ENCODE assay signal across 15 cellular contexts in the genomic region with DNA sequence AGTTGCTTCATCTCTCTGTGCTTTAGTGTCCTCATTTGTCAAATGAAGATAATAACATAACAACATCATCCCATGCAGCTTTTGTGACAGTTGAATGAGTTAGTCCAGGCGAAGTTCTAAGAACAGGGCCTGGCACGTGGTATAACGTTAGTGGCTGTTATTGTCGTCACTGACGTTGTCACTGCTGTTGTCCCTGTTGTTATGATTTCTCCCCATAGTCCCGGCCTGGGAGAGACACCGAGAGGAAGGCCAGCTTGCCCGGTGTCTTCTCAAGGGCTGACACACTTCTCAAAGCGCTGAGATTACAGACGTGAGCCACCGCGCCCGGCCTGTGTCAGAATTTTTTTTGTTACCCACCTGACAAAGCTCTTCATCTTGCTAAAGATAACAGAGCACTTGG. TPM values are rescaled to one million over a fixed set of nuclear protein-coding genes. Genes with fewer than 3 reads are reported as not detected.
DNase-seq lines count a peak whose midpoint lies in the region; ATAC-seq and TF ChIP-seq lines count a peak whose summit lies in the region.
"Had no signal": no experiment of that assay in that cellular context is flagged by ENCODE, and none has a peak within 500 bp of the region (broad histone marks: within the 10 kb centered on the region; RNA-seq: fewer than 3 reads in every experiment).

No MANE protein-coding gene starts in this region.

- no peaks in the 10 kb centered on the region for H3K27me3 ChIP-seq in right atrium auricular region
- H3K27me3 ChIP-seq in left ventricle myocardium inferior (ENCODE audit: low read depth): no peaks in the 10 kb centered on the region
- no peaks in the 10 kb centered on the region for H3K27me3 ChIP-seq in osteoblast (ENCODE audit: insufficient read depth, low read length)
- no peaks in the 10 kb centered on the region for H3K27me3 ChIP-seq in upper lobe of left lung
- H3K27me3 ChIP-seq: BLaER1 had no signal

- no peaks in the 10 kb centered on the region for H3K36me3 Mint-ChIP-seq in activated T-helper 1 cell treated with anti-CD3 and anti-CD28 coated beads, Interleukin-12 subunit alpha, Interleukin-12 subunit beta, Interleukin-2, Interleukin-4 antibody, amounts not matched to agents 30 ng/mL and 10 ng/mL and 1 ng/mL, durations not matched to agents 14 hours and 24 hours and 36 hours (ENCODE audit: low read depth)

- ATAC-seq in Right ventricle myocardium superior (ENCODE audit: poor library complexity) (peak; percentile 52), upper lobe of left lung (ENCODE audit: low FRiP score in 2 of 2) (no peak), GM18870 (IDR thresholded peaks at IDR 0.05; ENCODE audit: unreplicated experiment) (no peak)
- ATAC-seq: HCT116 had no signal

- peaks cover 39% of the 10 kb centered on the region for H4K20me1 ChIP-seq in osteoblast (ENCODE audit: insufficient read depth, low read length)

- WGBS in upper lobe of left lung, 2 donors: 84 to 87% methylated on average over 13 of the region's 13 CpGs

- TF ChIP-seq CTCF in right atrium auricular region (IDR thresholded peaks at IDR 0.05): no peak
- no peak for TF ChIP-seq CTCF in left ventricle myocardium inferior (IDR thresholded peaks at IDR 0.05; ENCODE audit: borderline replicate concordance)
- no peak for TF ChIP-seq CTCF in osteoblast (IDR thresholded peaks at IDR 0.05; ENCODE audit: extremely low read depth, low read depth, low read length)
- TF ChIP-seq CTCF in upper lobe of left lung (IDR thresholded peaks at IDR 0.05): no peak

- H2AFZ ChIP-seq in osteoblast (ENCODE audit: low read length): no peak overlapping the region
- H2AFZ ChIP-seq: GM23248 had no signal

- no peak for TF ChIP-seq EP300 in upper lobe of left lung (IDR thresholded peaks at IDR 0.05)

- H3K27me3 Mint-ChIP-seq in activated T-helper 1 cell treated with anti-CD3 and anti-CD28 coated beads, Interleukin-12 subunit alpha, Interleukin-12 subunit beta, Interleukin-2, Interleukin-4 antibody, amounts not matched to agents 30 ng/mL and 10 ng/mL and 1 ng/mL, durations not matched to agents 14 hours and 24 hours and 36 hours (ENCODE audit: insufficient read depth): peaks cover 4% of the 10 kb centered on the region
- H3K27me3 Mint-ChIP-seq: CD4-positive, CD25-positive, alpha-beta regulatory T cell had no signal

- H3K79me2 ChIP-seq in osteoblast (ENCODE audit: insufficient read depth, low read length): no peaks in the 10 kb centered on the region

- H3K27ac Mint-ChIP-seq in activated T-helper 1 cell treated with anti-CD3 and anti-CD28 coated beads, Interleukin-12 subunit alpha, Interleukin-12 subunit beta, Interleukin-2, Interleukin-4 antibody, amounts not matched to agents 30 ng/mL and 10 ng/mL and 1 ng/mL, durations not matched to agents 14 hours and 24 hours and 36 hours: peak overlapping the region; percentile 4
- H3K27ac Mint-ChIP-seq: CD4-positive, CD25-positive, alpha-beta regulatory T cell had no signal

- TF ChIP-seq POLR2A in upper lobe of left lung (IDR thresholded peaks at IDR 0.05): no peak

- H3K4me1 ChIP-seq in right atrium auricular region: peaks cover 0 to 11% of the 10 kb centered on the region in 2 donors
- peaks cover 49% of the 10 kb centered on the region for H3K4me1 ChIP-seq in left ventricle myocardium inferior
- H3K4me1 ChIP-seq in osteoblast (ENCODE audit: insufficient read depth, low read length): no peaks in the 10 kb centered on the region
- peaks cover 5 to 16% (median 11%) of the 10 kb centered on the region in 4 donors for H3K4me1 ChIP-seq in upper lobe of left lung

- no peaks in the 10 kb centered on the region for H3K36me3 ChIP-seq in right atrium auricular region
- no peaks in the 10 kb centered on the region for H3K36me3 ChIP-seq in left ventricle myocardium inferior
- H3K36me3 ChIP-seq in osteoblast (ENCODE audit: insufficient read depth, low read length): no peaks in the 10 kb centered on the region
- peaks cover 0 to 11% (median 7%) of the 10 kb centered on the region in 4 donors for H3K36me3 ChIP-seq in upper lobe of left lung

- H3K9me3 ChIP-seq in right atrium auricular region (no peaks in the 10 kb centered on the region), left ventricle myocardium inferior (replicated peaks) (no peaks in the 10 kb centered on the region), osteoblast (ENCODE audit: low read depth, low read length) (no peaks in the 10 kb centered on the region), upper lobe of left lung (no peaks in the 10 kb centered on the region)
- H3K9me3 ChIP-seq: BLaER1 had no signal

- no peaks in the 10 kb centered on the region for H3K9me3 Mint-ChIP-seq in activated T-helper 1 cell treated with anti-CD3 and anti-CD28 coated beads, Interleukin-12 subunit alpha, Interleukin-12 subunit beta, Interleukin-2, Interleukin-4 antibody, amounts not matched to agents 30 ng/mL and 10 ng/mL and 1 ng/mL, durations not matched to agents 14 hours and 24 hours and 36 hours
- H3K9me3 Mint-ChIP-seq: CD4-positive, CD25-positive, alpha-beta regulatory T cell had no signal

- H3K4me2 ChIP-seq in osteoblast (ENCODE audit: insufficient read depth, low read length): no peak overlapping the region
- H3K4me2 ChIP-seq: BLaER1 had no signal

- no peak overlapping the region for H3K4me3 ChIP-seq in right atrium auricular region
- H3K4me3 ChIP-seq in left ventricle myocardium inferior: no peak overlapping the region
- H3K4me3 ChIP-seq in osteoblast (ENCODE audit: insufficient read depth, low read length): no peak overlapping the region
- no peak overlapping the region for H3K4me3 ChIP-seq in upper lobe of left lung
- H3K4me3 ChIP-seq: BLaER1, GM23248 had no signal

- no peak overlapping the region for H3K4me3 Mint-ChIP-seq in activated T-helper 1 cell treated with anti-CD3 and anti-CD28 coated beads, Interleukin-12 subunit alpha, Interleukin-12 subunit beta, Interleukin-2, Interleukin-4 antibody, amounts not matched to agents 30 ng/mL and 10 ng/mL and 1 ng/mL, durations not matched to agents 14 hours and 24 hours and 36 hours
- H3K4me3 Mint-ChIP-seq: CD4-positive, CD25-positive, alpha-beta regulatory T cell had no signal

- DNase-seq in Right ventricle myocardium superior (no peak), right atrium auricular region (ENCODE audit: low spot score) (no peak), left ventricle myocardium inferior (no peak), osteoblast (ENCODE audit: insufficient read length, low spot score, missing footprints) (peak; percentile 34), upper lobe of left lung (no peak)
- no peak for DNase-seq in activated T-helper 1 cell treated with anti-CD3 and anti-CD28 coated beads, Interleukin-12 subunit alpha, Interleukin-12 subunit beta, Interleukin-2, Interleukin-4 antibody, amounts not matched to agents 30 ng/mL and 10 ng/mL and 1 ng/mL, durations not matched to agents 14 hours and 24 hours and 36 hours (ENCODE audit: low spot score)
- DNase-seq: 8988T; AML-193; CD4-positive, CD25-positive, alpha-beta regulatory T cell; DMS53; GF-D8; GM23248 had no signal

- H3K27ac ChIP-seq in right atrium auricular region (no peak overlapping the region), left ventricle myocardium inferior (replicated peaks) (peak overlapping the region; percentile 71), osteoblast (ENCODE audit: low read depth, low read length) (no peak overlapping the region), upper lobe of left lung (no peak overlapping the region)
- H3K27ac ChIP-seq: BLaER1, GM23248 had no signal

- H3K4me1 Mint-ChIP-seq in activated T-helper 1 cell treated with anti-CD3 and anti-CD28 coated beads, Interleukin-12 subunit alpha, Interleukin-12 subunit beta, Interleukin-2, Interleukin-4 antibody, amounts not matched to agents 30 ng/mL and 10 ng/mL and 1 ng/mL, durations not matched to agents 14 hours and 24 hours and 36 hours (ENCODE audit: low read depth): no peaks in the 10 kb centered on the region
- H3K4me1 Mint-ChIP-seq: CD4-positive, CD25-positive, alpha-beta regulatory T cell had no signal

- intact Hi-C loops in Right ventricle myocardium superior (cut with DNase I): no loop called here
- intact Hi-C loops in activated T-helper 1 cell treated with anti-CD3 and anti-CD28 coated beads, Interleukin-12 subunit alpha, Interleukin-12 subunit beta, Interleukin-2, Interleukin-4 antibody, amounts not matched to agents 30 ng/mL and 10 ng/mL and 1 ng/mL, durations not matched to agents 14 hours and 24 hours and 36 hours (cut with micrococcal nuclease): no loop called here
- intact Hi-C loops in left ventricle myocardium inferior (cut with micrococcal nuclease): no loop called here

RNA-seq across cellular contexts. Expression of gene ABR, which starts 29.9 kb away (rescaled TPM):
- total RNA-seq in Right ventricle myocardium superior (128 TPM), right atrium auricular region (100 to 1,000 TPM in 1 of 2 donors, 10 to 100 TPM in 1; 94.9 to 116 TPM), left ventricle myocardium inferior (170 TPM), osteoblast (156 and 163 TPM in 2 replicates), upper lobe of left lung (100 to 1,000 TPM; 117 to 645 (median 206) TPM)
- 58.4 and 66.7 TPM in 2 replicates for total RNA-seq in activated T-helper 1 cell treated with anti-CD3 and anti-CD28 coated beads, Interleukin-12 subunit alpha, Interleukin-12 subunit beta, Interleukin-2, Interleukin-4 antibody, amounts not matched to agents 30 ng/mL and 10 ng/mL and 1 ng/mL, durations not matched to agents 14 hours and 24 hours and 36 hours
